Comparison of ENCODE assay signal across 8 cellular contexts in the genomic region with DNA sequence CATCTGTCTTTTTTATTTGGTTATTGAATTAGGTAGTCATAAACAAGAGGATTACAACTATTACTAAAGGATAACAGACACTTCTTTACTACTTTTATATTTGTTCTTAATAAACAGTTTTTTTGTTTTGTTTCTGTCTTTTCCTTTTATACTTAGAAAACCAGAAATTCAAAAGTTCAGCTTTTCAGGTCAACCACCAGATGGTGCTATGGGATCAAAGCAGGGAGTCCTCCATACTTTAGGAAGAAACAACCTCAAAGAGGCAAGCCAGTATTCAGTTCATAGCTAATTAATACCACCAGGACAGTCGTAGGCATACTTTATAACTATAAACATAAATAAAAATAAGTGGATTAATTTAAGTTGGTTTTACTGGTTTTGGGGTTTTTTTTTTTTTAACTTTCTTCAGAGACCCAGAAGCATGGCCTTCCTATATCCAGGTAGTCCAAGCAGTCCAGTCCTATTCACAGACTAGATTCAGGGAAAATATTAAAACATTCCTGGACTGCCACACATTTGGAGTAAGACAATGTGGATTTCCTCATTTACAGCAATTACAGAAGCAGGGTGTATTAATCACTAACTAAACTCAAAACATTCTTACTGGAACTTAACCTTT. TPM values are rescaled to one million over a fixed set of nuclear protein-coding genes. Genes with fewer than 3 reads are reported as not detected.
DNase-seq lines count a peak whose midpoint lies in the region; ATAC-seq and TF ChIP-seq lines count a peak whose summit lies in the region.

No MANE protein-coding gene starts in this region.

- no peaks in the 10 kb centered on the region for H3K27me3 ChIP-seq in CD8-positive, alpha-beta memory T cell (ENCODE audit: insufficient read depth, low read length, poor library complexity, severe bottlenecking)
- H3K27me3 ChIP-seq in MG63 (no peaks in the 10 kb centered on the region), SJSA1 (replicated peaks) (no peaks in the 10 kb centered on the region), mammary epithelial cell (ENCODE audit: insufficient read depth, low read length) (no peaks in the 10 kb centered on the region), kidney epithelial cell (ENCODE audit: control insufficient read depth, insufficient read depth, low read length) (no peaks in the 10 kb centered on the region)

- H3K4me3 Mint-ChIP-seq in CD8-positive, alpha-beta memory T cell, result no peak overlapping the region

- H3K4me2 ChIP-seq in mammary epithelial cell (ENCODE audit: insufficient read depth, low read depth, low read length), result no peak overlapping the region

- peak overlapping the region in 1 of 8 donors; percentile 43 for H3K27ac Mint-ChIP-seq in CD8-positive, alpha-beta memory T cell

- no peaks in the 10 kb centered on the region for H3K36me3 Mint-ChIP-seq in CD8-positive, alpha-beta memory T cell

- CTCF ChIA-PET in CD8-positive, alpha-beta memory T cell (lab: Charles Lee), result interaction anchor here (0.7 to 5.3 kb wide), 12 partner anchors 10 to 1284 kb away, joined by 3 to 38 read pairs (median 4); a partner anchor contains a TSS
- CTCF ChIA-PET in mammary epithelial cell (lab: Charles Lee; ENCODE audit: low non-redundant PET), result interaction anchor here (0.5 to 2.3 kb wide), 7 partner anchors 102 to 1283 kb away, joined by 3 to 23 read pairs (median 5); no protein-coding TSS in a partner anchor

- intact Hi-C loops in mammary epithelial cell (cut with micrococcal nuclease), result loop anchor here (1.0 kb wide), 5 partner anchors 104 to 560 kb away; a partner anchor contains a TSS

- dilution Hi-C loops in mammary epithelial cell (cut with HindIII; ENCODE audit: low sequenced_read_pairs), result loop anchor here (25.0 kb wide), 1 partner anchor 275 kb away; no protein-coding TSS in a partner anchor

- BruUV-seq in mammary epithelial cell (replicated peaks; lab: Mats Ljungman, UMichigan), result no TSS peak

- DNase-seq in CD8-positive, alpha-beta memory T cell, result peak; percentile 3 to 59 (median 53)
- DNase-seq in MG63 (peak; percentile 25), SJSA1 (ENCODE audit: low read depth in 1 of 2, low spot score in 2 of 2) (peak; percentile 57 to 58), mammary epithelial cell (peak; percentile 38), kidney epithelial cell (ENCODE audit: low read depth) (no peak), NCI-H128 (lab: John Stamatoyannopoulos, UW; ENCODE audit: unreplicated experiment) (no peak)
- DNase-seq in stimulated activated CD8-positive, alpha-beta memory T cell treated with anti-CD3 and anti-CD28 coated beads, Interleukin-12 subunit alpha, Interleukin-12 subunit beta, amount 100 ng/mL, for 24 hours (ENCODE audit: extremely low read depth), result peak; percentile 14

- no peaks in the 10 kb centered on the region for H3K9me3 ChIP-seq in CD8-positive, alpha-beta memory T cell (ENCODE audit: low read length)
- H3K9me3 ChIP-seq in MG63, result no peaks in the 10 kb centered on the region
- H3K9me3 ChIP-seq in SJSA1 (replicated peaks), result no peaks in the 10 kb centered on the region
- H3K9me3 ChIP-seq in mammary epithelial cell (replicated peaks; ENCODE audit: insufficient read depth, low read length), result no peaks in the 10 kb centered on the region

- WGBS in mammary epithelial cell (ENCODE audit: low coverage, missing lambda C conversion rate), result 0% methylated on average over 1 of the region's 1 CpG

- no peaks in the 10 kb centered on the region for H4K20me1 ChIP-seq in mammary epithelial cell (ENCODE audit: insufficient read depth, low read length)

- peak overlapping the region; percentile 77 for H2AFZ ChIP-seq in mammary epithelial cell (ENCODE audit: low read depth, low read length)

- H3K4me1 Mint-ChIP-seq in CD8-positive, alpha-beta memory T cell, result peaks cover 0 to 5% (median 0%) of the 10 kb centered on the region in 3 donors

- in situ Hi-C loops in mammary epithelial cell (cut with MboI; ENCODE audit: low sequenced_read_pairs in 2 of 2), result loop anchor here (10.0 to 25.0 kb wide), 4 partner anchors 275 to 1275 kb away; a partner anchor contains a TSS

- H3K4me3 ChIP-seq in CD8-positive, alpha-beta memory T cell (ENCODE audit: low read length), result no peak overlapping the region
- H3K4me3 ChIP-seq in MG63, result no peak overlapping the region
- no peak overlapping the region for H3K4me3 ChIP-seq in SJSA1
- H3K4me3 ChIP-seq in mammary epithelial cell (replicated peaks in 1 of 3; ENCODE audit: insufficient read depth in 1 of 3, low read depth in 2 of 3, low read length in 3 of 3), result no peak overlapping the region
- no peak overlapping the region for H3K4me3 ChIP-seq in kidney epithelial cell (ENCODE audit: low read depth, low read length)

- no peak overlapping the region for H3K27ac ChIP-seq in CD8-positive, alpha-beta memory T cell (ENCODE audit: low read depth, low read length)
- no peak overlapping the region for H3K27ac ChIP-seq in SJSA1
- H3K27ac ChIP-seq in mammary epithelial cell (ENCODE audit: insufficient read depth, low read depth, low read length), result no peak overlapping the region

- no peak overlapping the region for H3K9ac ChIP-seq in mammary epithelial cell (ENCODE audit: insufficient read depth, low read length)

- H3K4me1 ChIP-seq in CD8-positive, alpha-beta memory T cell (ENCODE audit: insufficient read depth, low read length), result no peaks in the 10 kb centered on the region
- H3K4me1 ChIP-seq in SJSA1 (replicated peaks) (peaks cover 46% of the 10 kb centered on the region), mammary epithelial cell (ENCODE audit: insufficient read depth, low read length) (peaks cover 18% of the 10 kb centered on the region)

- no peaks in the 10 kb centered on the region for H3K9me3 Mint-ChIP-seq in CD8-positive, alpha-beta memory T cell

- POLR2A ChIA-PET in CD8-positive, alpha-beta memory T cell (lab: Charles Lee), result interaction anchor here (0.7 kb wide), 1 partner anchor 184 kb away, joined by 5 read pairs; a partner anchor contains a TSS

- TF ChIP-seq CTCF in mammary epithelial cell (conservative IDR thresholded peaks at IDR 0.05 in 1 of 2, IDR thresholded peaks at IDR 0.05 in 1 of 2; ENCODE audit: extremely low read depth in 1 of 2, insufficient read depth in 1 of 2, low read depth in 1 of 2, low read length in 2 of 2) (peak; percentile 86 to 89), kidney epithelial cell (IDR thresholded peaks at IDR 0.05; ENCODE audit: insufficient read depth, low read length, poor library complexity, severe bottlenecking) (peak; percentile 73)

- peak; percentile 69 for ATAC-seq in GM18870 (IDR thresholded peaks at IDR 0.05; ENCODE audit: unreplicated experiment)

- no peaks in the 10 kb centered on the region for H3K79me2 ChIP-seq in mammary epithelial cell (ENCODE audit: insufficient read depth, low read length)

- H3K36me3 ChIP-seq in CD8-positive, alpha-beta memory T cell (ENCODE audit: insufficient read depth, low read length), result no peaks in the 10 kb centered on the region
- H3K36me3 ChIP-seq in MG63 (no peaks in the 10 kb centered on the region), SJSA1 (no peaks in the 10 kb centered on the region), mammary epithelial cell (ENCODE audit: insufficient read depth, low read length) (no peaks in the 10 kb centered on the region), kidney epithelial cell (ENCODE audit: control insufficient read depth, insufficient read depth, low read length) (no peaks in the 10 kb centered on the region)

- H3K27me3 Mint-ChIP-seq in CD8-positive, alpha-beta memory T cell, result peaks cover 5 to 7% of the 10 kb centered on the region in 2 donors

RNA-seq across cellular contexts. Expression of a gene that starts 16.0 kb away (rescaled TPM):
- 100 to 1,000 TPM; 113 to 125 TPM for total RNA-seq in CD8-positive, alpha-beta memory T cell
- 183 TPM for polyA plus RNA-seq in CD8-positive, alpha-beta memory T cell
- total RNA-seq in MG63 (2014; rRNA removed; shearing (Covaris generic); ENCODE audit: low replicate concordance), result 221 and 272 TPM in 2 replicates
- total RNA-seq in SJSA1 (2014; rRNA removed; shearing (Covaris generic)), result 378 and 579 TPM in 2 replicates
- total RNA-seq in mammary epithelial cell, result 100 to 1,000 TPM in 1 of 2 donors, 10 to 100 TPM in 1; 84.6 to 147 TPM
- 105 TPM for polyA plus RNA-seq in mammary epithelial cell
- 34.1 TPM for polyA minus RNA-seq in mammary epithelial cell
- total RNA-seq in kidney epithelial cell, result 105 and 134 TPM in 2 replicates

RNA-seq across cellular contexts. Expression of a gene that starts 51.1 kb away (rescaled TPM):
- 10 to 100 TPM; 19.7 to 20.7 TPM for total RNA-seq in CD8-positive, alpha-beta memory T cell
- polyA plus RNA-seq in CD8-positive, alpha-beta memory T cell, result 6.5 TPM
- total RNA-seq in MG63 (2014; rRNA removed; shearing (Covaris generic); ENCODE audit: low replicate concordance), result 2.3 and 7.4 TPM in 2 replicates
- 16.6 and 19.5 TPM in 2 replicates for total RNA-seq in SJSA1 (2014; rRNA removed; shearing (Covaris generic))
- total RNA-seq in mammary epithelial cell, result 1 to 10 TPM; 2.5 to 9.2 TPM
- polyA plus RNA-seq in mammary epithelial cell, result 0.66 TPM
- polyA minus RNA-seq in mammary epithelial cell, result 0.36 TPM
- total RNA-seq in kidney epithelial cell, result 2.5 and 3.2 TPM in 2 replicates

Comparison
In these comparisons a context has a peak if more than half of its experiments do, and no peak if none do; other contexts are left out.
1. DNase-seq: peak in CD8-positive, alpha-beta memory T cell (5 of 5), MG63 (single experiment), SJSA1 (2 of 2), mammary epithelial cell (single experiment) and stimulated activated CD8-positive, alpha-beta memory T cell treated with anti-CD3 and anti-CD28 coated beads, Interleukin-12 subunit alpha, Interleukin-12 subunit beta, amount 100 ng/mL, for 24 hours (single experiment); none in kidney epithelial cell (single experiment) and NCI-H128 (single experiment).